ENCODE assay signal across 3 cellular contexts in the genomic region with DNA sequence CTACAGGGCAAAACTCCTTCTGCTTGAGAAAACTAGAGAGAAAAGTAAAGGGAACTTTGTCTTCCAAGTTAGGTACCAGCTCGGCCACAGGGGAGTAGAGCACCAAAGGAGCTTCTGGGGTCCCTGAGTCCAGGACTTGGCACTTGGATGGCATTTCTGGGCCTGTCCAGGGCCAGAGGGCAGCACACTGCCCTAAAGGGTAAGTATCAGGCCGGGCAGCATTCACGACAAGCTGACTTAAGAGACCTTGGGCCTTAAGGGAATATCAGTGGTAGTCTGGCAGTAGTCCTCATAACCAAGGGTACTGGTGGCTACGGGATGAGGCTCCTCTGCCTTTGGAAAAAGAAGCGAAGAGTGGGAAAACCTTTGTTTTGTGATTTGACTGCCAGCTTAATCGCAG.
"Had no signal": no experiment of that assay in that cellular context is flagged by ENCODE, and none has a peak within 500 bp of the region (broad histone marks: within the 10 kb centered on the region; RNA-seq: fewer than 3 reads in every experiment).

No MANE protein-coding gene starts in this region.

- DNase-seq: GDM1, GF-D8 had no signal

- H3K4me3 ChIP-seq: GM12878 had no signal
